Comparison of ENCODE assay signal across 29 cellular contexts in the genomic region with DNA sequence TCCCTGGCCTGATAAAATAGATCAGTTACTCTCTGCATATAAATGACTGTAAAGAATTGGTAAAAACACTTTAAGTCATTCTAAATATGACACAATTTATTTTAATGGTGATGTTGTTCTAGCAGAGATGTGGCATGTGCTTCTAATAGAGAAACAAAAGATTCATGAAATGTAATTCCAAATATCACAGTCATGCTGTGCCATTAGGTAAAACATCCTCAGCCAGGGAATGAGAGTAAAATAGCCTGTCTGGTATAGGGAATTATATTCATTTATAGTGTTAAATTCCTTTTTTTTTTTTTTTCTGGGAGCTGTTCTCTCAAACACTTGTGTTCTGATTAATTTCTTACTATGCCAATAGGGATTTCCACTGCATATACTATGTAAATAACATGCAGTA.
DNase-seq lines count a peak whose midpoint lies in the region; FAIRE-seq and TF ChIP-seq lines count a peak whose summit lies in the region.
"Had no signal": no experiment of that assay in that cellular context is flagged by ENCODE, and none has a peak within 500 bp of the region (broad histone marks: within the 10 kb centered on the region; RNA-seq: fewer than 3 reads in every experiment).

No MANE protein-coding gene starts in this region.

- H3K27me3 ChIP-seq in neural cell (ENCODE audit: insufficient read depth, low read depth, low read length): no peaks in the 10 kb centered on the region
- H3K27me3 ChIP-seq: BE2C; BLaER1; BLaER1 treated with 17β-estradiol and CSF1 and Interleukin-3, amounts not matched to agents 10 nM and 100 nM had no signal

- H3K4me2 ChIP-seq in neural cell (ENCODE audit: low read length): peak overlapping the region; percentile 6
- H3K4me2 ChIP-seq: A549, BLaER1 had no signal

- DNase-seq in D721Med (ENCODE audit: insufficient read length, low spot score) (no peak), NCI-H1436 (lab: John Stamatoyannopoulos, UW) (no peak), SHP77 (lab: John Stamatoyannopoulos, UW) (no peak)
- DNase-seq: 8988T; ACHN; AML-193; BE2C; C1 segment of cervical spinal cord; Caco-2; Calu3; CD4-positive, alpha-beta memory T cell; CD4-positive, alpha-beta T cell; CD4-positive, CD25-positive, alpha-beta regulatory T cell; CD8-positive, alpha-beta memory T cell; CD8-positive, alpha-beta T cell; COR-L47; DMS 273 treated with DMSO at 0.1 percent for 48 hours; DMS153; DMS53; DMS79; DMS79 treated with DMSO at 0.1 percent for 48 hours; DND-41; EL had no signal

- no peaks in the 10 kb centered on the region for H3K36me3 ChIP-seq in neural cell (ENCODE audit: insufficient read depth, low read length)
- H3K36me3 ChIP-seq: BE2C; BLaER1; BLaER1 treated with 17β-estradiol and CSF1 and Interleukin-3, amounts not matched to agents 10 nM and 100 nM had no signal

- H4K20me1 ChIP-seq in neural cell (ENCODE audit: insufficient read depth): no peaks in the 10 kb centered on the region
- H4K20me1 ChIP-seq: BLaER1; BLaER1 treated with 17β-estradiol and CSF1 and Interleukin-3, amounts not matched to agents 10 nM and 100 nM had no signal

- H3K4me3 ChIP-seq in neural cell (ENCODE audit: low read length): peak overlapping the region; percentile 36
- H3K4me3 ChIP-seq: A549; BLaER1; BLaER1 treated with 17β-estradiol and CSF1 and Interleukin-3, amounts not matched to agents 10 nM and 100 nM had no signal

- peak; percentile 72 for TF ChIP-seq EP300 in neural cell (conservative IDR thresholded peaks at IDR 0.05; ENCODE audit: poor library complexity, severe bottlenecking)

- H3K79me2 ChIP-seq in neural cell (replicated peaks; ENCODE audit: insufficient read depth, low read length): no peaks in the 10 kb centered on the region

- TF ChIP-seq CTCF in D721Med (IDR thresholded peaks at IDR 0.05; ENCODE audit: insufficient read depth, missing control alignments): no peak
- no peak for TF ChIP-seq CTCF in neural cell (IDR thresholded peaks at IDR 0.05; ENCODE audit: poor library complexity, severe bottlenecking)

- H3K9me2 ChIP-seq in neural cell (ENCODE audit: insufficient read depth, low read length): no peaks in the 10 kb centered on the region

- TF ChIP-seq RAD21 in neural cell (conservative IDR thresholded peaks at IDR 0.05): no peak

- FAIRE-seq in D721Med (lab: Jason Lieb, UNC): peak; percentile 51
- FAIRE-seq: A549 had no signal

- H3K9ac ChIP-seq in neural cell (ENCODE audit: low read length): peak overlapping the region; percentile 45
- H3K9ac ChIP-seq: BLaER1; BLaER1 treated with 17β-estradiol and CSF1 and Interleukin-3, amounts not matched to agents 10 nM and 100 nM had no signal

- peaks cover 12% of the 10 kb centered on the region for H3F3A ChIP-seq in neural cell (ENCODE audit: insufficient read depth, low read length, poor library complexity, severe bottlenecking)

- H2AFZ ChIP-seq in neural cell (ENCODE audit: low read depth, low read length): no peak overlapping the region

- no peaks in the 10 kb centered on the region for H3K9me3 ChIP-seq in neural cell (ENCODE audit: low read length)
- H3K9me3 ChIP-seq: A549; BE2C; BLaER1 treated with 17β-estradiol and CSF1 and Interleukin-3, amounts not matched to agents 10 nM and 100 nM; Caco-2 had no signal

- H3K27ac ChIP-seq in neural cell (ENCODE audit: low read length): peak overlapping the region; percentile 89
- H3K27ac ChIP-seq: 22Rv1; A549; BLaER1; BLaER1 treated with 17β-estradiol and CSF1 and Interleukin-3, amounts not matched to agents 10 nM and 100 nM; C4-2B had no signal

TF ChIP-seq in neural cell, 6 proteins besides CTCF, POLR2A, EP300 and RAD21:
- TF ChIP-seq MXI1 (conservative IDR thresholded peaks at IDR 0.05; ENCODE audit: poor library complexity, severe bottlenecking): no peak
- TF ChIP-seq, protein P1, sequence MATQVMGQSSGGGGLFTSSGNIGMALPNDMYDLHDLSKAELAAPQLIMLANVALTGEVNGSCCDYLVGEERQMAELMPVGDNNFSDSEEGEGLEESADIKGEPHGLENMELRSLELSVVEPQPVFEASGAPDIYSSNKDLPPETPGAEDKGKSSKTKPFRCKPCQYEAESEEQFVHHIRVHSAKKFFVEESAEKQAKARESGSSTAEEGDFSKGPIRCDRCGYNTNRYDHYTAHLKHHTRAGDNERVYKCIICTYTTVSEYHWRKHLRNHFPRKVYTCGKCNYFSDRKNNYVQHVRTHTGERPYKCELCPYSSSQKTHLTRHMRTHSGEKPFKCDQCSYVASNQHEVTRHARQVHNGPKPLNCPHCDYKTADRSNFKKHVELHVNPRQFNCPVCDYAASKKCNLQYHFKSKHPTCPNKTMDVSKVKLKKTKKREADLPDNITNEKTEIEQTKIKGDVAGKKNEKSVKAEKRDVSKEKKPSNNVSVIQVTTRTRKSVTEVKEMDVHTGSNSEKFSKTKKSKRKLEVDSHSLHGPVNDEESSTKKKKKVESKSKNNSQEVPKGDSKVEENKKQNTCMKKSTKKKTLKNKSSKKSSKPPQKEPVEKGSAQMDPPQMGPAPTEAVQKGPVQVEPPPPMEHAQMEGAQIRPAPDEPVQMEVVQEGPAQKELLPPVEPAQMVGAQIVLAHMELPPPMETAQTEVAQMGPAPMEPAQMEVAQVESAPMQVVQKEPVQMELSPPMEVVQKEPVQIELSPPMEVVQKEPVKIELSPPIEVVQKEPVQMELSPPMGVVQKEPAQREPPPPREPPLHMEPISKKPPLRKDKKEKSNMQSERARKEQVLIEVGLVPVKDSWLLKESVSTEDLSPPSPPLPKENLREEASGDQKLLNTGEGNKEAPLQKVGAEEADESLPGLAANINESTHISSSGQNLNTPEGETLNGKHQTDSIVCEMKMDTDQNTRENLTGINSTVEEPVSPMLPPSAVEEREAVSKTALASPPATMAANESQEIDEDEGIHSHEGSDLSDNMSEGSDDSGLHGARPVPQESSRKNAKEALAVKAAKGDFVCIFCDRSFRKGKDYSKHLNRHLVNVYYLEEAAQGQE (IDR thresholded peaks at IDR 0.05; ENCODE audit: borderline replicate concordance): peak; percentile 93
